30 cellular contexts compared by ENCODE assay signal in the genomic region with DNA sequence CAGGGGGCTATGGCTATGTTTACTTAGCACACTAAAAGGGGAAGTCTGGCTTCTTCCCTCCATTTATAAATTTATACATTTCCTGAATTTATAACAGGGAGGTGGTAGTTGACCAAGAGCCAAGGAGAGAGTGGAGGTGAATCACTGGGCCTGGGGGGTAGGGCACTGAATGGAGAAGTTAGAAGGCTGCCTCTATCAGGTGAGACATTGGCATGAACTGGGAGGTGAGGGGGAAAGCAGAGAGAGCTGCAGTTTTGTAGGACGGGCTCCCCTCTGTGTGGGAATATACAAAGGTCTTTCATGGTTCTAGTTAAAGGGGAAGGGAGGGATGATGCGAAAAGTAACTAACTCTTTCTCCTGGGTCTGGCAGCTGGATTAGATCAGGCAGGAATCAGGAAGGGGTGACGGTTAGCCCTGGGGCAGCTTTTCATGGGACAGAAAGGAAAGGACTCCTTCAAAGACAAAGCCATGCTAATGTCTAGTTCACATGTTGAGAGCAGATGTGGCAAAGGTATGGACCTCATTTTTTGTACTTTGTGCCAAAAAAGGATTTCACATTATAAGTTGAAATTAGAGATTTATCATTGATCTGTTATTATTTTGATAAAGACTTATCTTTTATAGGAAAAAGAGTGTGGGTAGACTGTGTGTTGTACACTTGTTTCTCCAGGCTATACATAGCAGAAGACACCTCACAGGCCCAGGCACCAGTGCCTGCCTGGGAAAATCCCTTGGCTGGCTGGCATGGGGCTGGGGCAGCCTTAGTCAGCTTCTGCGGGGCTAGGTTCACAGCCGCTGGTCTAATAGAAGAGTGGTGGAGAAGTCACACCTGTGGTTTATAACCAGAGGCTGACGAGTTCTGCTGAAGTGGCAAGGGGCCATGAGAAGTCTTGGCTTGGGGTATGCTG.
DNase-seq lines count a peak whose midpoint lies in the region; ATAC-seq, FAIRE-seq and TF ChIP-seq lines count a peak whose summit lies in the region.
"Had no signal": no experiment of that assay in that cellular context is flagged by ENCODE, and none has a peak within 500 bp of the region (broad histone marks: within the 10 kb centered on the region; RNA-seq: fewer than 3 reads in every experiment).

No MANE protein-coding gene starts in this region.

- WGBS in endodermal cell (ENCODE audit: insufficient coverage in 1 of 2, insufficient read length in 1 of 2), 2 experiments, result 90 to 100% methylated on average over 1 to 6 of the region's 6 CpGs

- H3K36me3 ChIP-seq in PC-3 (ENCODE audit: low read depth, low read length) (no peaks in the 10 kb centered on the region), endodermal cell (ENCODE audit: control insufficient read depth, insufficient read depth, low read length) (no peaks in the 10 kb centered on the region)
- H3K36me3 ChIP-seq: cardiac muscle cell had no signal

- peaks cover 15% of the 10 kb centered on the region for H3K27me3 Mint-ChIP-seq in endodermal cell (ENCODE audit: insufficient read depth)

- no peaks in the 10 kb centered on the region for H3F3A ChIP-seq in PC-3 (ENCODE audit: low read length, unreplicated experiment)

- H3K27ac ChIP-seq in PC-3 (ENCODE audit: low read length) (peak overlapping the region; percentile 64), endodermal cell (ENCODE audit: low read depth, low read length) (no peak overlapping the region)
- H3K27ac ChIP-seq: cardiac muscle cell, KMS-11, parathyroid adenoma had no signal

- no peaks in the 10 kb centered on the region for H3K9me2 ChIP-seq in PC-3 (replicated peaks; ENCODE audit: low read length)

- no peak overlapping the region for H3K27ac Mint-ChIP-seq in endodermal cell
- H3K27ac Mint-ChIP-seq: activated CD4-positive, alpha-beta memory T cell treated with anti-CD3 and anti-CD28 coated beads for 36 hours; activated T-helper 17 cell treated with anti-CD3 and anti-CD28 coated beads, Interleukin-2, amount 50 U/mL, for 72 hours; nephron progenitor cell; stimulated activated memory B cell treated with anti-CD40 and anti-IgM and Interleukin-4, amounts not matched to agents 10 μg/mL and 1 μg/mL and 100 μg/mL, for 72 hours; type B pancreatic cell had no signal

- no peaks in the 10 kb centered on the region for H3K9me3 ChIP-seq in PC-3 (ENCODE audit: low read length)
- H3K9me3 ChIP-seq in endodermal cell (ENCODE audit: control insufficient read depth, low read length), result no peaks in the 10 kb centered on the region

- peak overlapping the region; percentile 62 for H3K4me2 ChIP-seq in PC-3 (ENCODE audit: low read length)
- H3K4me2 ChIP-seq: KMS-11 had no signal

- no peaks in the 10 kb centered on the region for H3K79me2 ChIP-seq in PC-3 (ENCODE audit: low read length)
- H3K79me2 ChIP-seq: parathyroid adenoma had no signal

- CTCF ChIA-PET in PC-3 (lab: Charles Lee), result no interaction called here

- H3K36me3 Mint-ChIP-seq in endodermal cell (ENCODE audit: low read depth), result no peaks in the 10 kb centered on the region
- H3K36me3 Mint-ChIP-seq: activated CD4-positive, alpha-beta memory T cell treated with anti-CD3 and anti-CD28 coated beads for 36 hours; stimulated activated memory B cell treated with anti-CD40 and anti-IgM and Interleukin-4, amounts not matched to agents 10 μg/mL and 1 μg/mL and 100 μg/mL, for 72 hours; type B pancreatic cell had no signal

- H3K9ac ChIP-seq in PC-3 (ENCODE audit: low read length) (peak overlapping the region; percentile 21; the same call in 1 of the 2 replicates), endodermal cell (ENCODE audit: extremely low read depth, low read length, poor library complexity, severe bottlenecking) (no peak overlapping the region)
- H3K9ac ChIP-seq: KMS-11, parathyroid adenoma had no signal

- no peak overlapping the region for H3K4me3 Mint-ChIP-seq in endodermal cell
- H3K4me3 Mint-ChIP-seq: activated CD4-positive, alpha-beta memory T cell treated with anti-CD3 and anti-CD28 coated beads for 36 hours; activated T-helper 17 cell treated with anti-CD3 and anti-CD28 coated beads, Interleukin-2, amount 50 U/mL, for 72 hours; nephron progenitor cell; stimulated activated memory B cell treated with anti-CD40 and anti-IgM and Interleukin-4, amounts not matched to agents 10 μg/mL and 1 μg/mL and 100 μg/mL, for 72 hours; type B pancreatic cell had no signal

- POLR2A ChIA-PET in PC-3 (lab: Charles Lee; ENCODE audit: unreplicated experiment), result no interaction called here

- DNase-seq in EL, result peak; percentile 13
- peak; percentile 71 for DNase-seq in PC-3
- DNase-seq in endodermal cell, result peak; percentile 43
- DNase-seq in mesenteric fat pad (ENCODE audit: low spot score), result peak; percentile 64
- no peak for DNase-seq in epidermal melanocyte (ENCODE audit: insufficient read length, low spot score)
- DNase-seq in left cardiac atrium, result no peak
- no peak for DNase-seq in RCC 7860 (ENCODE audit: low spot score)
- DNase-seq in SHP77 (lab: John Stamatoyannopoulos, UW), result no peak
- DNase-seq: activated CD4-positive, alpha-beta memory T cell treated with anti-CD3 and anti-CD28 coated beads for 36 hours; activated CD8-positive, alpha-beta memory T cell treated with anti-CD3 and anti-CD28 coated beads, Interleukin-2, amount 50 U/mL, for 48 hours; activated naive CD4-positive, alpha-beta T cell treated with anti-CD3 and anti-CD28 coated beads, Interleukin-2, amount 50 U/mL, for 16 hours; amniotic stem cell; NCI-H1048; NCI-H1694; NCI-H2171; NCI-H510A treated with DMSO at 0.1 percent for 48 hours; nephron progenitor cell; right cardiac atrium; stimulated activated CD4-positive, alpha-beta T cell treated with anti-CD3 and anti-CD28 coated beads, Interleukin-12 subunit alpha, Interleukin-12 subunit beta, amount 100 ng/mL, for 4 hours; stimulated activated CD4-positive, alpha-beta T cell treated with anti-CD3 and anti-CD28 coated beads, Interleukin-4, amount 100 ng/mL, for 1 hour; substantia nigra; T-helper 1 cell had no signal

- no peak for FAIRE-seq in RCC 7860 (lab: Jason Lieb, UNC)

- no peaks in the 10 kb centered on the region for H3K9me3 Mint-ChIP-seq in endodermal cell
- H3K9me3 Mint-ChIP-seq: activated CD4-positive, alpha-beta memory T cell treated with anti-CD3 and anti-CD28 coated beads for 36 hours; activated T-helper 17 cell treated with anti-CD3 and anti-CD28 coated beads, Interleukin-2, amount 50 U/mL, for 72 hours; nephron progenitor cell; stimulated activated memory B cell treated with anti-CD40 and anti-IgM and Interleukin-4, amounts not matched to agents 10 μg/mL and 1 μg/mL and 100 μg/mL, for 72 hours; type B pancreatic cell had no signal

- H3K4me1 ChIP-seq in PC-3 (ENCODE audit: insufficient read depth, low read length) (peaks cover 22% of the 10 kb centered on the region), endodermal cell (ENCODE audit: control insufficient read depth, insufficient read depth, low read length) (peaks cover 12% of the 10 kb centered on the region)
- H3K4me1 ChIP-seq: parathyroid adenoma had no signal

- H2AFZ ChIP-seq in PC-3 (ENCODE audit: low read length), result no peak overlapping the region
- H2AFZ ChIP-seq: parathyroid adenoma had no signal

- BruUV-seq in PC-3 (replicated peaks; lab: Mats Ljungman, UMichigan), result no TSS peak

- peaks cover 49% of the 10 kb centered on the region for H3K4me1 Mint-ChIP-seq in endodermal cell
- H3K4me1 Mint-ChIP-seq: activated T-helper 17 cell treated with anti-CD3 and anti-CD28 coated beads, Interleukin-2, amount 50 U/mL, for 72 hours; stimulated activated memory B cell treated with anti-CD40 and anti-IgM and Interleukin-4, amounts not matched to agents 10 μg/mL and 1 μg/mL and 100 μg/mL, for 72 hours had no signal

- no peaks in the 10 kb centered on the region for H4K20me1 ChIP-seq in PC-3 (ENCODE audit: low read length)

- intact Hi-C loops in PC-3 (cut with micrococcal nuclease) (no loop called here), left cardiac atrium (cut with DNase I) (no loop called here)

- H3K27me3 ChIP-seq in PC-3 (ENCODE audit: low read length) (no peaks in the 10 kb centered on the region), endodermal cell (ENCODE audit: control insufficient read depth, insufficient read depth, low read length, poor library complexity, severe bottlenecking) (no peaks in the 10 kb centered on the region)
- H3K27me3 ChIP-seq: cardiac muscle cell had no signal

- TF ChIP-seq CTCF in PC-3 (conservative IDR thresholded peaks at IDR 0.05; ENCODE audit: low read depth, low read length) (no peak), endodermal cell (conservative IDR thresholded peaks at IDR 0.05) (no peak)

- ATAC-seq in PC-3 (peak; percentile 77), left cardiac atrium (no peak)
- ATAC-seq: activated CD4-positive, CD25-positive, alpha-beta regulatory T cell treated with anti-CD3 and anti-CD28 coated beads, Interleukin-2, amount 50 U/mL, for 24 hours; activated T-helper 17 cell treated with anti-CD3 and anti-CD28 coated beads, Interleukin-2, amount 50 U/mL, for 72 hours; right cardiac atrium; stimulated activated memory B cell treated with anti-CD40 and anti-IgM and Interleukin-4, amounts not matched to agents 10 μg/mL and 1 μg/mL and 100 μg/mL, for 72 hours had no signal

- no peak overlapping the region for H3K4me3 ChIP-seq in PC-3 (ENCODE audit: low read length)
- H3K4me3 ChIP-seq in endodermal cell (ENCODE audit: low read length), result no peak overlapping the region
- H3K4me3 ChIP-seq: cardiac muscle cell, lung had no signal

Comparison
In these comparisons a context has a peak if more than half of its experiments do, and no peak if none do; other contexts are left out.
1. DNase-seq: peak in EL (single experiment), PC-3 (single experiment), endodermal cell (single experiment) and mesenteric fat pad (single experiment); none in epidermal melanocyte (single experiment), left cardiac atrium (single experiment), RCC 7860 (single experiment) and SHP77 (0 of 2).